In the genomic region with DNA sequence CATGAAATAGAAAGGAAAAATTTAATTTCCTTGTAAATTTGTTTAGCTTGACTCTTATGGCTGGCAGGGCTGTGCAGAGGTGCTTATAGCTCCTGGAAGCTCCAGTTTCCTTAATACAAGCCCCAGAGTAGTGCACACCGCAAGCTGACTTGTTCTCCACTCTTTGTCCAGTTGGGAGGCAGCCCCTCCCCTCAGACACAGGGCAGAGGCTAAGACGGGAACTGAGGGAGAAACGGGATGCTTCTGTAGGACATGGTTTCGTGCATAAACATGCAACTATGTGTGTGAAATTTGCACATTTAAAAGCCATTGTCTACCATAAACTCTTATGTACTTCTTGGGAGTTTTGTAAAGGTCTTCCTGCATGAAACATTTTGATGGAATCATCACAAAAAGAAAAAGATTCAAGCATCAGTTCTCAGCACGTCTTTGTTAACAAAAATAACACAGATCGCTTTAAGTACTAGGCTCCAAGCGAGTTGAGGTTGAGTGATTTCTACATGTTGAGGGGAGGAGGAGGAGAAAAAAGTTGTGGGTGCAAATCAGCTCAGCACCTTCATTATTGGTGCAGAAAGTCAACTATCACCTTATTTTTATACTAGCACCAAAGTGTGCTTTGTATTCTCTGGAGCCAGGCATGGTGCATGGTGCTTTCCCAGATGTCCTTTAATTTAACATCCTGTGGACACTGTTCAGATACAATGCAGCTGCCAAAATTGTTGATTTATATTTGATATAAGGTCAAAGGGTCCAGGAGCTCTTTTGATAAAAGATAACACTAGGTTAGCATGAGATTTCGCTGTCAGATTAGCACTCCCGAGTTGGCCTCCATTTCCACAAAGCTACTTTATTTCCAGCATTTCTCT, we compare ENCODE assay signal across 22 cellular contexts.
A peak's percentile ranks its signal among the peaks of the same experiment; 100 is the strongest.
DNase-seq lines count a peak whose midpoint lies in the region; TF ChIP-seq lines count a peak whose summit lies in the region.
"Had no signal": no experiment of that assay in that cellular context is flagged by ENCODE, and none has a peak within 500 bp of the region (broad histone marks: within the 10 kb centered on the region; RNA-seq: fewer than 3 reads in every experiment).

No MANE protein-coding gene starts in this region.

- H3K36me3 ChIP-seq in BLaER1: no peaks in the 10 kb centered on the region
- H3K36me3 ChIP-seq in neuronal stem cell (replicated peaks in 1 of 2; ENCODE audit: control insufficient read depth in 2 of 2, insufficient read depth in 2 of 2, low read length in 2 of 2): no peaks in the 10 kb centered on the region
- no peaks in the 10 kb centered on the region for H3K36me3 ChIP-seq in adrenal gland (replicated peaks in 1 of 2)
- H3K36me3 ChIP-seq: tibial artery had no signal

- H3K18ac ChIP-seq in neuronal stem cell (ENCODE audit: low read length): no peak overlapping the region

- H3K4me3 ChIP-seq in BLaER1 (no peak overlapping the region), neuronal stem cell (ENCODE audit: low read length in 2 of 2) (no peak overlapping the region), adrenal gland (no peak overlapping the region)
- H3K4me3 ChIP-seq: heart right ventricle, tibial artery had no signal

- H3K23ac ChIP-seq in neuronal stem cell (ENCODE audit: low read depth, low read length, poor library complexity): no peak overlapping the region

- no peaks in the 10 kb centered on the region for H3K27me3 ChIP-seq in BLaER1
- H3K27me3 ChIP-seq in neuronal stem cell (ENCODE audit: control insufficient read depth in 3 of 3, insufficient read depth in 3 of 3, low read depth in 1 of 3, low read length in 3 of 3): no peaks in the 10 kb centered on the region
- H3K27me3 ChIP-seq in adrenal gland: no peaks in the 10 kb centered on the region
- H3K27me3 ChIP-seq: heart right ventricle, tibial artery had no signal

- H3K9ac ChIP-seq in BLaER1 (no peak overlapping the region), neuronal stem cell (ENCODE audit: low read depth, low read length, poor library complexity) (no peak overlapping the region)
- H3K9ac ChIP-seq: KMS-11 had no signal

- H2AK5ac ChIP-seq in neuronal stem cell (ENCODE audit: low read depth, low read length): no peak overlapping the region

- TF ChIP-seq CTCF in adrenal gland (IDR thresholded peaks at IDR 0.05): no peak

- peaks cover 34% of the 10 kb centered on the region for H3K4me1 ChIP-seq in BLaER1
- peaks cover 0 to 2% of the 10 kb centered on the region in 2 donors for H3K4me1 ChIP-seq in neuronal stem cell (ENCODE audit: control insufficient read depth in 2 of 2, insufficient read depth in 1 of 2, low read depth in 1 of 2, low read length in 2 of 2)
- H3K4me1 ChIP-seq in adrenal gland (replicated peaks in 1 of 2): peaks cover 0 to 13% of the 10 kb centered on the region in 2 donors
- H3K4me1 ChIP-seq: tibial artery had no signal

- no peak for TF ChIP-seq POLR2A in adrenal gland (IDR thresholded peaks at IDR 0.05)

- no peak overlapping the region for H2BK12ac ChIP-seq in neuronal stem cell (ENCODE audit: low read length)

- intact Hi-C loops in adrenal gland (cut with DNase I): no loop called here

- no peak overlapping the region for H4K8ac ChIP-seq in neuronal stem cell (ENCODE audit: low read depth, low read length)

- H2BK120ac ChIP-seq in neuronal stem cell (ENCODE audit: low read depth, low read length): no peak overlapping the region

- WGBS in neuronal stem cell (ENCODE audit: extremely low coverage in 2 of 2, insufficient read length in 2 of 2, insufficient replicate concordance in 1 of 2), 2 donors: no CpG with 5 or more reads among the region's 9 CpGs
- WGBS in adrenal gland, 4 donors: 82 to 83% (median 82%) methylated on average over 9 of the region's 9 CpGs

- no peak overlapping the region for H3K14ac ChIP-seq in neuronal stem cell (ENCODE audit: low read length)

- H3K9me3 ChIP-seq in BLaER1 (peaks cover 4% of the 10 kb centered on the region; the same call in 1 of the 2 replicates), neuronal stem cell (replicated peaks in 1 of 2; ENCODE audit: control insufficient read depth in 2 of 2, insufficient read depth in 1 of 2, low read depth in 1 of 2, low read length in 2 of 2) (no peaks in the 10 kb centered on the region), adrenal gland (replicated peaks in 1 of 3) (no peaks in the 10 kb centered on the region)
- H3K9me3 ChIP-seq: heart right ventricle, tibial artery had no signal

- H3K27ac ChIP-seq in BLaER1 (no peak overlapping the region), cingulate gyrus (ENCODE audit: low read depth, low read length) (peak overlapping the region; percentile 98), neuronal stem cell (replicated peaks; ENCODE audit: low read length) (no peak overlapping the region), adrenal gland (peak overlapping the region in 1 of 5 donors; percentile 25)
- H3K27ac ChIP-seq: KMS-11, tibial artery had no signal

- H3K4me2 ChIP-seq in BLaER1 (peak overlapping the region; percentile 75), neuronal stem cell (ENCODE audit: insufficient read depth, low read length, poor library complexity, severe bottlenecking) (no peak overlapping the region)
- H3K4me2 ChIP-seq: KMS-11 had no signal

- no peaks in the 10 kb centered on the region for H3K79me1 ChIP-seq in neuronal stem cell (ENCODE audit: low read depth, low read length)

- H3K4ac ChIP-seq in neuronal stem cell (ENCODE audit: low read length): no peak overlapping the region

- no peaks in the 10 kb centered on the region for H4K20me1 ChIP-seq in BLaER1

- peak overlapping the region; percentile 31 for H2AFZ ChIP-seq in neuronal stem cell (ENCODE audit: low read length)

- peak; percentile 76 for DNase-seq in NCI-H146 treated with DMSO at 0.1 percent for 48 hours (lab: John Stamatoyannopoulos, UW; ENCODE audit: unreplicated experiment)
- no peak for DNase-seq in neuronal stem cell (ENCODE audit: low spot score)
- no peak for DNase-seq in 8988T
- no peak for DNase-seq in adrenal gland
- DNase-seq in KG1 (lab: John Stamatoyannopoulos, UW): no peak
- no peak for DNase-seq in NCI-H524 (lab: John Stamatoyannopoulos, UW)
- DNase-seq: activated CD4-positive, alpha-beta memory T cell treated with anti-CD3 and anti-CD28 coated beads for 36 hours; activated CD8-positive, alpha-beta memory T cell treated with anti-CD3 and anti-CD28 coated beads, Interleukin-2, amount 50 U/mL, for 48 hours; CD8-positive, alpha-beta T cell; DMS153; heart right ventricle; left cardiac atrium; NCI-H1694; NCI-H82; PC-3; Right ventricle myocardium superior; stimulated activated CD4-positive, alpha-beta T cell treated with anti-CD3 and anti-CD28 coated beads, Interleukin-4, amount 100 ng/mL, for 24 hours; stimulated activated naive CD8-positive, alpha-beta T cell treated with anti-CD3 and anti-CD28 coated beads, Interleukin-15, Interleukin-2, amounts not matched to agents 100 U/mL and 50 U/mL, for 24 hours; tibial artery had no signal

- no peak overlapping the region for H4K91ac ChIP-seq in neuronal stem cell (ENCODE audit: low read depth, low read length, poor library complexity)

- H2BK15ac ChIP-seq in neuronal stem cell (ENCODE audit: low read length): no peak overlapping the region

- H2BK5ac ChIP-seq in neuronal stem cell (ENCODE audit: low read length): no peak overlapping the region
